ENCODE assay signal across 8 cellular contexts in genomic region chr4:54099959-54100606, GRCh38. TPM values are rescaled to one million over a fixed set of nuclear protein-coding genes. Genes with fewer than 3 reads are reported as not detected.
DNase-seq lines count a peak whose midpoint lies in the region; ATAC-seq and TF ChIP-seq lines count a peak whose summit lies in the region.

GSX2 (plus strand) TSS chr4:54100163; CDS start chr4:54100345, 182 bp downstream.

- DNase-seq in NCI-H1417 (lab: John Stamatoyannopoulos, UW) = peak in 2 of 3 experiments; percentile 49 to 73
- no peak for DNase-seq in NCI-H1417 treated with DMSO at 0.1 percent for 48 hours (lab: John Stamatoyannopoulos, UW)
- DNase-seq in WTC11 (ENCODE audit: low spot score) = peak; percentile 40
- DNase-seq in right cardiac atrium = peak; percentile 67 to 80 (median 78)
- no peak for DNase-seq in smooth muscle cell (lab: John Stamatoyannopoulos, UW; ENCODE audit: unreplicated experiment)
- DNase-seq in stimulated activated CD4-positive, alpha-beta T cell treated with anti-CD3 and anti-CD28 coated beads, Interleukin-2, amount 100 ng/mL, for 48 hours = no peak
- no peak for DNase-seq in central memory CD4-positive, alpha-beta T cell

- H3K27ac ChIP-seq in right cardiac atrium (ENCODE audit: low read length) = no peak within 1 kb of the TSS
- H3K27ac ChIP-seq in smooth muscle cell (ENCODE audit: low read depth) = no peak within 1 kb of the TSS

- CTCF ChIA-PET in WTC11 (lab: Charles Lee) = interaction anchor here (0.8 to 2.6 kb wide), 6 partner anchors 9 to 170 kb away, joined by 3 to 20 read pairs (median 4); no protein-coding TSS in a partner anchor

- H3K4me1 ChIP-seq in right cardiac atrium (ENCODE audit: control insufficient read depth, insufficient read depth, low read length) (peaks cover 12% of the 10 kb centered on the region), smooth muscle cell (ENCODE audit: low read depth) (peaks cover 43% of the 10 kb centered on the region)

- H3K4me3 Mint-ChIP-seq in WTC11 = peak within 1 kb of the TSS; percentile 68

- peak; percentile 4 for ATAC-seq in WTC11
- peak; percentile 15 to 28 for ATAC-seq in right cardiac atrium
- no peak for ATAC-seq in HG02970 (IDR thresholded peaks at IDR 0.05; ENCODE audit: low FRiP score, unreplicated experiment)

- no peak within 1 kb of the TSS for H3K9ac ChIP-seq in smooth muscle cell (ENCODE audit: low read depth)

- H3K36me3 ChIP-seq in smooth muscle cell (ENCODE audit: low read depth) = no peaks in the 10 kb centered on the region

- no peaks in the 10 kb centered on the region for H3K36me3 Mint-ChIP-seq in WTC11

- H3K4me3 ChIP-seq in right cardiac atrium (ENCODE audit: low read length) (peak within 1 kb of the TSS; percentile 45), smooth muscle cell (peak within 1 kb of the TSS; percentile 35)

- H4K20me1 ChIP-seq in smooth muscle cell (ENCODE audit: low read depth) = no peaks in the 10 kb centered on the region

- H3K27ac Mint-ChIP-seq in WTC11 = no peak within 1 kb of the TSS

- no peaks in the 10 kb centered on the region for H3K9me3 ChIP-seq in right cardiac atrium (ENCODE audit: control insufficient read depth, low read length)
- no peaks in the 10 kb centered on the region for H3K9me3 ChIP-seq in smooth muscle cell (replicated peaks; ENCODE audit: low read depth)

- TF ChIP-seq CTCF in WTC11 (IDR thresholded peaks at IDR 0.05) = no peak
- no peak for TF ChIP-seq CTCF in smooth muscle cell (IDR thresholded peaks at IDR 0.05; ENCODE audit: borderline replicate concordance, insufficient read depth, poor library complexity, severe bottlenecking)

- peaks cover 81% of the 10 kb centered on the region for H3K4me1 Mint-ChIP-seq in WTC11

- POLR2A ChIA-PET in WTC11 (lab: Charles Lee) = no interaction called here

- no peaks in the 10 kb centered on the region for H3K79me2 ChIP-seq in smooth muscle cell (ENCODE audit: low read depth)

- under 1% methylated on average over 62 of the region's 62 CpGs for WGBS in right cardiac atrium
- WGBS in smooth muscle cell (ENCODE audit: low lambda C conversion rate) = 3% methylated on average over 50 of the region's 62 CpGs

- peaks cover 100% of the 10 kb centered on the region for H3K27me3 Mint-ChIP-seq in WTC11 (ENCODE audit: low read depth)

- peaks cover 8% of the 10 kb centered on the region for H3F3A ChIP-seq in smooth muscle cell (ENCODE audit: low read depth)

- no peak within 1 kb of the TSS for H2AFZ ChIP-seq in smooth muscle cell (ENCODE audit: low read depth)

- no peaks in the 10 kb centered on the region for H3K9me3 Mint-ChIP-seq in WTC11

- intact Hi-C loops in right cardiac atrium (cut with DNase I) = loop anchor here in 1 of 4 donors (10.0 kb wide), 1 partner anchor 115 kb away; no protein-coding TSS in a partner anchor

- H3K4me2 ChIP-seq in smooth muscle cell = peak within 1 kb of the TSS; percentile 87

- H3K27me3 ChIP-seq in right cardiac atrium (ENCODE audit: control insufficient read depth, insufficient read depth) (no peaks in the 10 kb centered on the region), smooth muscle cell (ENCODE audit: low read depth) (peaks cover 99% of the 10 kb centered on the region)

TF ChIP-seq in WTC11, 78 proteins besides CTCF, POLR2A, EP300 and RAD21 (continues in another document):
- TF ChIP-seq SP1 (CRISPR knock-in tag; conservative IDR thresholded peaks at IDR 0.05) (no peak), ATF2 (CRISPR knock-in tag; IDR thresholded peaks at IDR 0.05; ENCODE audit: borderline replicate concordance, low read depth) (no peak), ESRRA (CRISPR knock-in tag; IDR thresholded peaks at IDR 0.05; ENCODE audit: borderline replicate concordance) (no peak), FOXJ3 (CRISPR knock-in tag; IDR thresholded peaks at IDR 0.05; ENCODE audit: borderline replicate concordance) (no peak), RELA (CRISPR knock-in tag; IDR thresholded peaks at IDR 0.05; ENCODE audit: borderline replicate concordance) (no peak), ATF6 (CRISPR knock-in tag; IDR thresholded peaks at IDR 0.05) (no peak), NR3C1 (CRISPR knock-in tag; conservative IDR thresholded peaks at IDR 0.05; ENCODE audit: low read depth) (no peak)
- TF ChIP-seq, protein P1, sequence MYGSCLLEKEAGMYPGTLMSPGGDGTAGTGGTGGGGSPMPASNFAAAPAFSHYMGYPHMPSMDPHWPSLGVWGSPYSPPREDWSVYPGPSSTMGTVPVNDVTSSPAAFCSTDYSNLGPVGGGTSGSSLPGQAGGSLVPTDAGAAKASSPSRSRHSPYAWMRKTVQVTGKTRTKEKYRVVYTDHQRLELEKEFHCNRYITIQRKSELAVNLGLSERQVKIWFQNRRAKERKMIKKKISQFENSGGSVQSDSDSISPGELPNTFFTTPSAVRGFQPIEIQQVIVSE (CRISPR knock-in tag; IDR thresholded peaks at IDR 0.05; ENCODE audit: borderline replicate concordance) = no peak
- TF ChIP-seq, protein P2, sequence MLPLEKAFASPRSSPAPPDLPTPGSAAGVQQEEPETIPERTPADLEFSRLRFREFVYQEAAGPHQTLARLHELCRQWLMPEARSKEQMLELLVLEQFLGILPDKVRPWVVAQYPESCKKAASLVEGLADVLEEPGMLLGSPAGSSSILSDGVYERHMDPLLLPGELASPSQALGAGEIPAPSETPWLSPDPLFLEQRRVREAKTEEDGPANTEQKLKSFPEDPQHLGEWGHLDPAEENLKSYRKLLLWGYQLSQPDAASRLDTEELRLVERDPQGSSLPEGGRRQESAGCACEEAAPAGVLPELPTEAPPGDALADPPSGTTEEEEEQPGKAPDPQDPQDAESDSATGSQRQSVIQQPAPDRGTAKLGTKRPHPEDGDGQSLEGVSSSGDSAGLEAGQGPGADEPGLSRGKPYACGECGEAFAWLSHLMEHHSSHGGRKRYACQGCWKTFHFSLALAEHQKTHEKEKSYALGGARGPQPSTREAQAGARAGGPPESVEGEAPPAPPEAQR (CRISPR knock-in tag; IDR thresholded peaks at IDR 0.05) = no peak
- TF ChIP-seq, protein P3, sequence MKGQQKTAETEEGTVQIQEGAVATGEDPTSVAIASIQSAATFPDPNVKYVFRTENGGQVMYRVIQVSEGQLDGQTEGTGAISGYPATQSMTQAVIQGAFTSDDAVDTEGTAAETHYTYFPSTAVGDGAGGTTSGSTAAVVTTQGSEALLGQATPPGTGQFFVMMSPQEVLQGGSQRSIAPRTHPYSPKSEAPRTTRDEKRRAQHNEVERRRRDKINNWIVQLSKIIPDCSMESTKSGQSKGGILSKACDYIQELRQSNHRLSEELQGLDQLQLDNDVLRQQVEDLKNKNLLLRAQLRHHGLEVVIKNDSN (CRISPR knock-in tag; IDR thresholded peaks at IDR 0.05) = peak; percentile 69
- TF ChIP-seq, protein P4, sequence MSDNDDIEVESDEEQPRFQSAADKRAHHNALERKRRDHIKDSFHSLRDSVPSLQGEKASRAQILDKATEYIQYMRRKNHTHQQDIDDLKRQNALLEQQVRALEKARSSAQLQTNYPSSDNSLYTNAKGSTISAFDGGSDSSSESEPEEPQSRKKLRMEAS (CRISPR knock-in tag; IDR thresholded peaks at IDR 0.05) = 0 out of 2 replicates have a peak, but pooled peaks have one; percentile 14

RNA-seq across cellular contexts. Expression of gene GSX2, which starts in this region (rescaled TPM):
- not detected in 3 replicates for total RNA-seq in WTC11 (2021)
- not detected for total RNA-seq in right cardiac atrium
- not detected for polyA plus RNA-seq in right cardiac atrium
- not detected in 2 replicates for total RNA-seq in smooth muscle cell
- not detected in 2 replicates for polyA plus RNA-seq in smooth muscle cell

Comparison
In these comparisons a context has a peak if more than half of its experiments do, and no peak if none do; other contexts are left out.
1. DNase-seq: peak in NCI-H1417 (2 of 3); none in NCI-H1417 treated with DMSO at 0.1 percent for 48 hours (single experiment), smooth muscle cell (single experiment), stimulated activated CD4-positive, alpha-beta T cell treated with anti-CD3 and anti-CD28 coated beads, Interleukin-2, amount 100 ng/mL, for 48 hours (0 of 2) and central memory CD4-positive, alpha-beta T cell (single experiment).
2. Peak in DNase-seq and ATAC-seq in WTC11; RNA of the gene not detected or under 1 TPM.
3. Peak in DNase-seq, ATAC-seq and H3K4me3 ChIP-seq in right cardiac atrium; RNA of the gene not detected or under 1 TPM.